In genomic region chr10:126126023-126126422, GRCh38 we compare ENCODE assay signal across 25 cellular contexts.
DNase-seq lines count a peak whose midpoint lies in the region; ATAC-seq and TF ChIP-seq lines count a peak whose summit lies in the region.
"Had no signal": no experiment of that assay in that cellular context is flagged by ENCODE, and none has a peak within 500 bp of the region (broad histone marks: within the 10 kb centered on the region; RNA-seq: fewer than 3 reads in every experiment).

No MANE protein-coding gene starts in this region.

- H3K9me3 ChIP-seq in right atrium auricular region, result no peaks in the 10 kb centered on the region
- no peaks in the 10 kb centered on the region for H3K9me3 ChIP-seq in heart left ventricle
- H3K9me3 ChIP-seq in neuronal stem cell (replicated peaks in 1 of 2; ENCODE audit: control insufficient read depth in 2 of 2, insufficient read depth in 1 of 2, low read depth in 1 of 2, low read length in 2 of 2), result no peaks in the 10 kb centered on the region
- H3K9me3 ChIP-seq: BE2C, BLaER1 had no signal

- intact Hi-C loops in heart left ventricle (cut with DNase I), result no loop called here
- intact Hi-C loops in dendritic cell treated with granulocyte-macrophage colony-stimulating factor and Interleukin-4, amounts not matched to agents 40 ng/mL and 50 ng/mL, for 4 days (cut with micrococcal nuclease), result no loop called here

- H4K91ac ChIP-seq in neuronal stem cell (ENCODE audit: low read depth, low read length, poor library complexity), result no peak overlapping the region

- no peak overlapping the region for H2AK5ac ChIP-seq in neuronal stem cell (ENCODE audit: low read depth, low read length)

- H2BK5ac ChIP-seq in neuronal stem cell (ENCODE audit: low read length), result no peak overlapping the region

- ATAC-seq in heart left ventricle (no peak), GM21423 (IDR thresholded peaks at IDR 0.05; ENCODE audit: unreplicated experiment) (no peak), HG02798 (IDR thresholded peaks at IDR 0.05; ENCODE audit: poor library complexity, unreplicated experiment) (no peak)
- ATAC-seq: GM12878 had no signal

- H3K27ac Mint-ChIP-seq in dendritic cell treated with granulocyte-macrophage colony-stimulating factor and Interleukin-4, amounts not matched to agents 40 ng/mL and 50 ng/mL, for 4 days, result peak overlapping the region; percentile 62
- H3K27ac Mint-ChIP-seq: CD4-positive, alpha-beta memory T cell had no signal

- H2BK120ac ChIP-seq in neuronal stem cell (ENCODE audit: low read depth, low read length), result no peak overlapping the region

- H3K27me3 ChIP-seq in right atrium auricular region, result no peaks in the 10 kb centered on the region
- H3K27me3 ChIP-seq in heart left ventricle, result no peaks in the 10 kb centered on the region
- no peaks in the 10 kb centered on the region for H3K27me3 ChIP-seq in neuronal stem cell (ENCODE audit: control insufficient read depth in 3 of 3, insufficient read depth in 3 of 3, low read depth in 1 of 3, low read length in 3 of 3)
- H3K27me3 ChIP-seq: BE2C, BLaER1 had no signal

- no peak overlapping the region for H4K8ac ChIP-seq in neuronal stem cell (ENCODE audit: low read depth, low read length)

- no peaks in the 10 kb centered on the region for H3K4me1 ChIP-seq in right atrium auricular region
- peaks cover 0 to 5% (median 0%) of the 10 kb centered on the region in 12 donors for H3K4me1 ChIP-seq in heart left ventricle
- peaks cover 1 to 8% of the 10 kb centered on the region in 2 donors for H3K4me1 ChIP-seq in neuronal stem cell (ENCODE audit: control insufficient read depth in 2 of 2, insufficient read depth in 1 of 2, low read depth in 1 of 2, low read length in 2 of 2)
- H3K4me1 ChIP-seq: BE2C, BLaER1 had no signal

- WGBS in heart left ventricle, 4 donors, result 88 to 91% (median 89%) methylated on average over 5 of the region's 5 CpGs
- WGBS in neuronal stem cell (ENCODE audit: extremely low coverage in 2 of 2, insufficient read length in 2 of 2, insufficient replicate concordance in 1 of 2), 2 donors, result no CpG with 5 or more reads among the region's 5 CpGs

- no peak overlapping the region for H3K23ac ChIP-seq in neuronal stem cell (ENCODE audit: low read depth, low read length, poor library complexity)

- TF ChIP-seq CTCF in right atrium auricular region (IDR thresholded peaks at IDR 0.05), result no peak
- TF ChIP-seq CTCF in heart left ventricle (IDR thresholded peaks at IDR 0.05), result no peak

- H3K4me3 Mint-ChIP-seq in dendritic cell treated with granulocyte-macrophage colony-stimulating factor and Interleukin-4, amounts not matched to agents 40 ng/mL and 50 ng/mL, for 4 days, result no peak overlapping the region
- H3K4me3 Mint-ChIP-seq: CD14-positive monocyte; CD8-positive, alpha-beta memory T cell had no signal

- no peak overlapping the region for H2BK12ac ChIP-seq in neuronal stem cell (ENCODE audit: low read length)

- H3K9me3 Mint-ChIP-seq in dendritic cell treated with granulocyte-macrophage colony-stimulating factor and Interleukin-4, amounts not matched to agents 40 ng/mL and 50 ng/mL, for 4 days, result no peaks in the 10 kb centered on the region

- no peak overlapping the region for H3K9ac ChIP-seq in neuronal stem cell (ENCODE audit: low read depth, low read length, poor library complexity)
- H3K9ac ChIP-seq: BLaER1 had no signal

- DNase-seq in right atrium auricular region (ENCODE audit: low spot score) (peak; percentile 18), heart left ventricle (no peak), neuronal stem cell (ENCODE audit: low spot score) (no peak), HuH-7.5 (ENCODE audit: low spot score) (no peak)
- DNase-seq: 8988T; ACHN; BE2C; C1 segment of cervical spinal cord; CD4-positive, alpha-beta memory T cell; CD4-positive, CD25-positive, alpha-beta regulatory T cell; CD8-positive, alpha-beta memory T cell; COR-L47; DMS 273 treated with DMSO at 0.1 percent for 48 hours; DMS153; DMS53; DMS79; DND-41; EL; GDM1 had no signal

- peak overlapping the region; percentile 46 for H2BK15ac ChIP-seq in neuronal stem cell (ENCODE audit: low read length)

- H3K4me2 ChIP-seq in neuronal stem cell (ENCODE audit: insufficient read depth, low read length, poor library complexity, severe bottlenecking), result no peak overlapping the region
- H3K4me2 ChIP-seq: BLaER1 had no signal

- peaks cover 2% of the 10 kb centered on the region for H3K27me3 Mint-ChIP-seq in dendritic cell treated with granulocyte-macrophage colony-stimulating factor and Interleukin-4, amounts not matched to agents 40 ng/mL and 50 ng/mL, for 4 days
- H3K27me3 Mint-ChIP-seq: CD4-positive, alpha-beta memory T cell; CD4-positive, CD25-positive, alpha-beta regulatory T cell had no signal

- H3K4me1 Mint-ChIP-seq in dendritic cell treated with granulocyte-macrophage colony-stimulating factor and Interleukin-4, amounts not matched to agents 40 ng/mL and 50 ng/mL, for 4 days (ENCODE audit: low read depth), result peaks cover 42% of the 10 kb centered on the region

- H3K27ac ChIP-seq in right atrium auricular region (no peak overlapping the region), heart left ventricle (no peak overlapping the region), neuronal stem cell (replicated peaks; ENCODE audit: low read length) (no peak overlapping the region)
- H3K27ac ChIP-seq: BLaER1 had no signal

- no peak overlapping the region for H2AFZ ChIP-seq in neuronal stem cell (ENCODE audit: low read length)

- H3K14ac ChIP-seq in neuronal stem cell (ENCODE audit: low read length), result no peak overlapping the region

- no peaks in the 10 kb centered on the region for H3K36me3 Mint-ChIP-seq in dendritic cell treated with granulocyte-macrophage colony-stimulating factor and Interleukin-4, amounts not matched to agents 40 ng/mL and 50 ng/mL, for 4 days (ENCODE audit: low read depth)
- H3K36me3 Mint-ChIP-seq: CD14-positive monocyte; CD4-positive, alpha-beta memory T cell; CD4-positive, CD25-positive, alpha-beta regulatory T cell; CD8-positive, alpha-beta memory T cell had no signal

- H3K36me3 ChIP-seq in right atrium auricular region (no peaks in the 10 kb centered on the region), heart left ventricle (no peaks in the 10 kb centered on the region), neuronal stem cell (replicated peaks in 1 of 2; ENCODE audit: control insufficient read depth in 2 of 2, insufficient read depth in 2 of 2, low read length in 2 of 2) (no peaks in the 10 kb centered on the region)
- H3K36me3 ChIP-seq: BE2C, BLaER1 had no signal

- H3K4me3 ChIP-seq in right atrium auricular region (no peak overlapping the region), heart left ventricle (no peak overlapping the region), neuronal stem cell (ENCODE audit: low read length in 2 of 2) (no peak overlapping the region)
- H3K4me3 ChIP-seq: BLaER1, GM12878 had no signal

- H3K4ac ChIP-seq in neuronal stem cell (ENCODE audit: low read length), result no peak overlapping the region

- TF ChIP-seq POLR2A in heart left ventricle (IDR thresholded peaks at IDR 0.05), result no peak

- peak overlapping the region; percentile 53 for H3K18ac ChIP-seq in neuronal stem cell (ENCODE audit: low read length)

- H3K79me1 ChIP-seq in neuronal stem cell (ENCODE audit: low read depth, low read length), result no peaks in the 10 kb centered on the region
